In genomic region chr17:73746314-73747073, GRCh38 we compare ENCODE assay signal across 28 cellular contexts.
"Had no signal": no experiment of that assay in that cellular context is flagged by ENCODE, and none has a peak within 500 bp of the region (broad histone marks: within the 10 kb centered on the region; RNA-seq: fewer than 3 reads in every experiment).

No MANE protein-coding gene starts in this region.

- H3K9me3 Mint-ChIP-seq: activated B cell treated with CpG ODN at 0.5 μM for 24 hours; activated naive CD8-positive, alpha-beta T cell treated with anti-CD3 and anti-CD28 coated beads for 36 hours; activated T-cell treated with anti-CD3 and anti-CD28 coated beads, Interleukin-2, amount 50 U/mL, for 24 hours; activated T-helper 2 cell treated with anti-CD3 and anti-CD28 coated beads, Interferon-gamma antibody, Interleukin-2, Interleukin-4, amounts not matched to agents 10 μg/mL and 5 μg/mL and 100 μg/mL, durations not matched to agents 14 hours and 24 hours and 36 hours; effector memory CD8-positive, alpha-beta T cell; immature natural killer cell; mesothelial cell of epicardium; natural killer cell had no signal

- H3K27me3 Mint-ChIP-seq: activated CD4-positive, alpha-beta T cell treated with anti-CD3 and anti-CD28 coated beads for 36 hours; activated naive CD8-positive, alpha-beta T cell treated with anti-CD3 and anti-CD28 coated beads for 36 hours; activated T-cell treated with anti-CD3 and anti-CD28 coated beads, Interleukin-2, amount 50 U/mL, for 24 hours had no signal

- DNase-seq: activated B cell treated with CpG ODN at 0.5 μM for 24 hours; activated CD4-positive, alpha-beta T cell treated with anti-CD3 and anti-CD28 coated beads for 36 hours; activated CD4-positive, alpha-beta T cell treated with anti-CD3 and anti-CD28 coated beads, Interleukin-2, amount 50 U/mL, for 4 hours; activated CD8-positive, alpha-beta memory T cell treated with anti-CD3 and anti-CD28 coated beads for 24 hours; activated CD8-positive, alpha-beta memory T cell treated with anti-CD3 and anti-CD28 coated beads, Interleukin-2, amount 50 U/mL, for 4 hours; activated naive CD4-positive, alpha-beta T cell; activated naive CD8-positive, alpha-beta T cell treated with anti-CD3 and anti-CD28 coated beads for 36 hours; activated T-cell treated with anti-CD3 and anti-CD28 coated beads, Interleukin-2, amount 50 U/mL, for 24 hours; colonic mucosa; dorsolateral prefrontal cortex; effector memory CD8-positive, alpha-beta T cell; glutamatergic neuron; immature natural killer cell; left ventricle myocardium inferior; natural killer cell; pancreas; psoas muscle; spleen; stimulated activated CD4-positive, alpha-beta T cell treated with anti-CD3 and anti-CD28 coated beads, Interleukin-4, amount 100 ng/mL, for 24 hours; stimulated activated naive CD8-positive, alpha-beta T cell treated with anti-CD3 and anti-CD28 coated beads, Interleukin-15, Interleukin-2, amounts not matched to agents 100 U/mL and 50 U/mL, for 24 hours; T-helper 9 cell; upper lobe of right lung had no signal

- H3K4me1 Mint-ChIP-seq: activated CD4-positive, alpha-beta T cell treated with anti-CD3 and anti-CD28 coated beads for 36 hours; activated naive CD8-positive, alpha-beta T cell treated with anti-CD3 and anti-CD28 coated beads for 36 hours; immature natural killer cell; mesothelial cell of epicardium; natural killer cell had no signal

- H3K36me3 Mint-ChIP-seq: activated naive CD8-positive, alpha-beta T cell treated with anti-CD3 and anti-CD28 coated beads for 36 hours; immature natural killer cell; mesothelial cell of epicardium; natural killer cell had no signal

- H3K4me3 Mint-ChIP-seq: activated B cell treated with CpG ODN at 0.5 μM for 24 hours; activated CD4-positive, alpha-beta T cell treated with anti-CD3 and anti-CD28 coated beads for 36 hours; activated naive CD8-positive, alpha-beta T cell treated with anti-CD3 and anti-CD28 coated beads for 36 hours; activated T-cell treated with anti-CD3 and anti-CD28 coated beads, Interleukin-2, amount 50 U/mL, for 24 hours; effector memory CD8-positive, alpha-beta T cell; immature natural killer cell; mesothelial cell of epicardium; natural killer cell had no signal

- H3K27me3 ChIP-seq: pancreas, right atrium auricular region had no signal

- H3K27ac Mint-ChIP-seq: activated B cell treated with CpG ODN at 0.5 μM for 24 hours; activated CD4-positive, alpha-beta T cell treated with anti-CD3 and anti-CD28 coated beads for 36 hours; activated naive CD8-positive, alpha-beta T cell treated with anti-CD3 and anti-CD28 coated beads for 36 hours; activated T-cell treated with anti-CD3 and anti-CD28 coated beads, Interleukin-2, amount 50 U/mL, for 24 hours; activated T-helper 2 cell treated with anti-CD3 and anti-CD28 coated beads, Interferon-gamma antibody, Interleukin-2, Interleukin-4, amounts not matched to agents 10 μg/mL and 5 μg/mL and 100 μg/mL, durations not matched to agents 14 hours and 24 hours and 36 hours; effector memory CD8-positive, alpha-beta T cell; immature natural killer cell; mesothelial cell of epicardium; natural killer cell had no signal

- H3K9me3 ChIP-seq: colonic mucosa, left ventricle myocardium inferior, neutrophil, pancreas, right atrium auricular region, upper lobe of right lung had no signal

- H3K4me3 ChIP-seq: colonic mucosa, dorsolateral prefrontal cortex, esophagus muscularis mucosa, hepatocyte, left ventricle myocardium inferior, pancreas, psoas muscle, right atrium auricular region, spleen, upper lobe of right lung had no signal

- H3K36me3 ChIP-seq: colonic mucosa, esophagus muscularis mucosa, left ventricle myocardium inferior, neutrophil, pancreas, right atrium auricular region, spleen, upper lobe of right lung had no signal

- H3K4me1 ChIP-seq: colonic mucosa, esophagus muscularis mucosa, psoas muscle, upper lobe of right lung had no signal
